In the genomic region with DNA sequence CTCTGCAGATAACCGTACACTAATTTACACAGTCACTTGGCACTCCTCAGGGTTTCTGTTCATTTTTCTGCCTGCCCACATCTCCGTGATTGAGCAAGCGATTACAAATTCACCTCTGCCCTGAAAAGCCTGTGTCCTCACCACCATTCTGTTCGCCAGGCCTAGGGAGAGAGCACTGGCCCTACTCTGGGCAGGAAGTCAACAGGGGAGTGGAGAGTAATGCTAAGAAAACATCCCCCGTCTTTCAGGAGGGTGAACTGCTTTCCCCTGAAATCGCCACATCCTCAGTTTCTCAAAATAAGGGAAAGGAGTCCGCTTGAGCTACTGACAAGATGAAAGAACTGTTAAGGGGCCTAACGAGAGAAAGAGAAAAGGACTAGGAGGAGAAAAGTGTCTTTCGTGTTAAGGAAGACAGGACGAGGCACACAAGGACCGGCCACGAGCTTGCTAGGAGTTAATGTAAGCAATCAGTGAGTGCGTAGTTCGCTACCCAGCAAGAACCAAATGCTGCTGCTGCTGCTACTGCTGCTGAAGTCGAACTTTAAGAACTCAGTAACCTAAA, we compare ENCODE assay signal across 1 cellular context.
TF ChIP-seq lines count a peak whose summit lies in the region.

No MANE protein-coding gene starts in this region.

TF ChIP-seq in SK-N-SH, 30 proteins besides CTCF, POLR2A, EP300 and RAD21 (continued from another document):
- TF ChIP-seq, protein P1, sequence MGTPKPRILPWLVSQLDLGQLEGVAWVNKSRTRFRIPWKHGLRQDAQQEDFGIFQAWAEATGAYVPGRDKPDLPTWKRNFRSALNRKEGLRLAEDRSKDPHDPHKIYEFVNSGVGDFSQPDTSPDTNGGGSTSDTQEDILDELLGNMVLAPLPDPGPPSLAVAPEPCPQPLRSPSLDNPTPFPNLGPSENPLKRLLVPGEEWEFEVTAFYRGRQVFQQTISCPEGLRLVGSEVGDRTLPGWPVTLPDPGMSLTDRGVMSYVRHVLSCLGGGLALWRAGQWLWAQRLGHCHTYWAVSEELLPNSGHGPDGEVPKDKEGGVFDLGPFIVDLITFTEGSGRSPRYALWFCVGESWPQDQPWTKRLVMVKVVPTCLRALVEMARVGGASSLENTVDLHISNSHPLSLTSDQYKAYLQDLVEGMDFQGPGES (IDR thresholded peaks at IDR 0.05; ENCODE audit: low read depth, low read length), result no peak
- no peak for TF ChIP-seq EZH2phosphoT487 (IDR thresholded peaks at IDR 0.05; ENCODE audit: borderline replicate concordance, low read depth)
- no peak for TF ChIP-seq SIN3A (IDR thresholded peaks at IDR 0.05; ENCODE audit: borderline replicate concordance, low read depth, low read length)
- TF ChIP-seq, protein P2, sequence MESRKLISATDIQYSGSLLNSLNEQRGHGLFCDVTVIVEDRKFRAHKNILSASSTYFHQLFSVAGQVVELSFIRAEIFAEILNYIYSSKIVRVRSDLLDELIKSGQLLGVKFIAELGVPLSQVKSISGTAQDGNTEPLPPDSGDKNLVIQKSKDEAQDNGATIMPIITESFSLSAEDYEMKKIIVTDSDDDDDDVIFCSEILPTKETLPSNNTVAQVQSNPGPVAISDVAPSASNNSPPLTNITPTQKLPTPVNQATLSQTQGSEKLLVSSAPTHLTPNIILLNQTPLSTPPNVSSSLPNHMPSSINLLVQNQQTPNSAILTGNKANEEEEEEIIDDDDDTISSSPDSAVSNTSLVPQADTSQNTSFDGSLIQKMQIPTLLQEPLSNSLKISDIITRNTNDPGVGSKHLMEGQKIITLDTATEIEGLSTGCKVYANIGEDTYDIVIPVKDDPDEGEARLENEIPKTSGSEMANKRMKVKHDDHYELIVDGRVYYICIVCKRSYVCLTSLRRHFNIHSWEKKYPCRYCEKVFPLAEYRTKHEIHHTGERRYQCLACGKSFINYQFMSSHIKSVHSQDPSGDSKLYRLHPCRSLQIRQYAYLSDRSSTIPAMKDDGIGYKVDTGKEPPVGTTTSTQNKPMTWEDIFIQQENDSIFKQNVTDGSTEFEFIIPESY (IDR thresholded peaks at IDR 0.05; ENCODE audit: borderline replicate concordance, low read depth), result no peak
- TF ChIP-seq TAF1 (IDR thresholded peaks at IDR 0.05; ENCODE audit: borderline replicate concordance, low read depth, low read length), result no peak
- no peak for TF ChIP-seq POLR2AphosphoS5 (IDR thresholded peaks at IDR 0.05; ENCODE audit: low read depth, low read length)
- no peak for TF ChIP-seq RFX5 (IDR thresholded peaks at IDR 0.05; ENCODE audit: low read length)
- TF ChIP-seq RXRA (IDR thresholded peaks at IDR 0.05; ENCODE audit: borderline replicate concordance, low read depth), result no peak
- TF ChIP-seq, protein P3, sequence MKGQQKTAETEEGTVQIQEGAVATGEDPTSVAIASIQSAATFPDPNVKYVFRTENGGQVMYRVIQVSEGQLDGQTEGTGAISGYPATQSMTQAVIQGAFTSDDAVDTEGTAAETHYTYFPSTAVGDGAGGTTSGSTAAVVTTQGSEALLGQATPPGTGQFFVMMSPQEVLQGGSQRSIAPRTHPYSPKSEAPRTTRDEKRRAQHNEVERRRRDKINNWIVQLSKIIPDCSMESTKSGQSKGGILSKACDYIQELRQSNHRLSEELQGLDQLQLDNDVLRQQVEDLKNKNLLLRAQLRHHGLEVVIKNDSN (IDR thresholded peaks at IDR 0.05; ENCODE audit: borderline replicate concordance, low read depth), result no peak
- TF ChIP-seq FOXJ3 (CRISPR knock-in tag; IDR thresholded peaks at IDR 0.05), result no peak
- TF ChIP-seq CHD2 (IDR thresholded peaks at IDR 0.05; ENCODE audit: low read length, partially characterized antibody), result no peak
- TF ChIP-seq YY1 (IDR thresholded peaks at IDR 0.05; ENCODE audit: low read depth), result no peak
- no peak for TF ChIP-seq GATA2 (CRISPR knock-in tag; IDR thresholded peaks at IDR 0.05)
- no peak for TF ChIP-seq FOXM1 (IDR thresholded peaks at IDR 0.05; ENCODE audit: low read depth)
- TF ChIP-seq SMC3 (IDR thresholded peaks at IDR 0.05; ENCODE audit: low read depth, low read length), result no peak
